In genomic region chr13:57624565-57625435, GRCh38 we compare ENCODE assay signal across 8 cellular contexts. TPM values are rescaled to one million over a fixed set of nuclear protein-coding genes. Genes with fewer than 3 reads are reported as not detected.
A peak's percentile ranks its signal among the peaks of the same experiment; 100 is the strongest.
DNase-seq lines count a peak whose midpoint lies in the region; ATAC-seq and TF ChIP-seq lines count a peak whose summit lies in the region.

No MANE protein-coding gene starts in this region.

- no peaks in the 10 kb centered on the region for H3K9me3 ChIP-seq in H9 (ENCODE audit: control insufficient read depth, low read depth, low read length)

- no peak overlapping the region for H4K91ac ChIP-seq in H9 (ENCODE audit: insufficient read length, low read depth, low read length)

- no peak overlapping the region for H2BK5ac ChIP-seq in H9 (ENCODE audit: insufficient read length, low read length)

- H3K4me3 Mint-ChIP-seq in H9 = no peak overlapping the region; a peak in 1 of 5 replicates
- no peak overlapping the region for H3K4me3 Mint-ChIP-seq in glutamatergic neuron (ENCODE audit: unreplicated experiment)

- no peak overlapping the region for H2AFZ ChIP-seq in H9 (ENCODE audit: low read length)

- WGBS in H9 (ENCODE audit: extremely low coverage, insufficient read length, low lambda C conversion rate) = no CpG with 5 or more reads among the region's 5 CpGs

- no peak overlapping the region for H3K14ac ChIP-seq in H9 (ENCODE audit: insufficient read depth, low read length)

- H3K56ac ChIP-seq in H9 (ENCODE audit: insufficient read length, low read depth, low read length) = no peak overlapping the region

- no peak for ATAC-seq in activated CD4-positive, CD25-positive, alpha-beta regulatory T cell treated with anti-CD3 and anti-CD28 coated beads, Interleukin-2, amount 50 U/mL, for 24 hours

- no peak overlapping the region for H4K5ac ChIP-seq in H9 (ENCODE audit: insufficient read length, low read depth, low read length)

- H3T11ph ChIP-seq in H9 (ENCODE audit: low read length) = no peak overlapping the region

- peaks cover 6% of the 10 kb centered on the region for H3K23me2 ChIP-seq in H9 (ENCODE audit: insufficient read length, low read depth, low read length, poor library complexity, severe bottlenecking)

- no peaks in the 10 kb centered on the region for H3K79me1 ChIP-seq in H9 (ENCODE audit: insufficient read depth, low read depth, low read length, poor library complexity, severe bottlenecking)

- peaks cover 0 to under 1% of the 10 kb centered on the region in 2 experiments; a peak in 1 of 5 replicates for H3K9me3 Mint-ChIP-seq in H9
- peaks cover 2% of the 10 kb centered on the region for H3K9me3 Mint-ChIP-seq in glutamatergic neuron (ENCODE audit: unreplicated experiment)

- H3K36me3 Mint-ChIP-seq in H9 (ENCODE audit: insufficient read depth in 1 of 3, low read depth in 3 of 3) = no peaks in the 10 kb centered on the region; a peak in 1 of 7 replicates
- no peaks in the 10 kb centered on the region for H3K36me3 Mint-ChIP-seq in glutamatergic neuron (ENCODE audit: unreplicated experiment)

- H3K27ac ChIP-seq in H9 (ENCODE audit: insufficient read length, low read depth, low read length) = no peak overlapping the region

- H3K27me3 ChIP-seq in H9 (ENCODE audit: insufficient read depth, low read length) = peaks cover 10% of the 10 kb centered on the region; the same call in 1 of the 2 replicates

- TF ChIP-seq CTCF in H9 (conservative IDR thresholded peaks at IDR 0.05) = peak; percentile 91
- TF ChIP-seq CTCF in glutamatergic neuron (IDR thresholded peaks at IDR 0.05; ENCODE audit: partially characterized antibody, unreplicated experiment) = peak; percentile 98

- peak; percentile 36 for DNase-seq in ELR (ENCODE audit: low read depth)
- peak; percentile 61 for DNase-seq in H9
- DNase-seq in NCI-H1417 treated with DMSO at 0.1 percent for 48 hours (lab: John Stamatoyannopoulos, UW) = peak; percentile 62
- DNase-seq in UCSD-AML1 (lab: John Stamatoyannopoulos, UW; ENCODE audit: unreplicated experiment) = peak; percentile 5
- DNase-seq in glutamatergic neuron = peak; percentile 43
- DNase-seq in smooth muscle cell of the brain vasculature (ENCODE audit: low read depth, low spot score) = peak; percentile 17
- no peak for DNase-seq in dedifferentiated amniotic fluid mesenchymal stem cell (ENCODE audit: extremely low spot score)

- H3K4ac ChIP-seq in H9 (ENCODE audit: low read depth, low read length) = no peak overlapping the region

- H3K27ac Mint-ChIP-seq in H9 = 0 out of 7 replicates have a peak overlapping the region, but pooled peaks of 2 of the 3 experiments have one; percentile 45 to 61
- H3K27ac Mint-ChIP-seq in glutamatergic neuron (ENCODE audit: unreplicated experiment) = no peak overlapping the region

- no peak overlapping the region for H3K9ac ChIP-seq in H9 (ENCODE audit: extremely low read depth, insufficient read length, low read length)

- no peak overlapping the region for H3K18ac ChIP-seq in H9 (ENCODE audit: insufficient read length, low read depth, low read length)

- H3K27me3 Mint-ChIP-seq in H9 (ENCODE audit: low read depth) = peaks cover 23% of the 10 kb centered on the region
- H3K27me3 Mint-ChIP-seq in glutamatergic neuron (ENCODE audit: unreplicated experiment) = peaks cover 5% of the 10 kb centered on the region

- no peak overlapping the region for H2BK20ac ChIP-seq in H9 (ENCODE audit: low read depth, low read length, poor library complexity, severe bottlenecking)

- no peak overlapping the region for H4K8ac ChIP-seq in H9 (replicated peaks; ENCODE audit: insufficient read length, low read depth, low read length)

- H3K4me2 ChIP-seq in H9 (ENCODE audit: insufficient read depth, insufficient read length, low read length) = no peak overlapping the region

- no peaks in the 10 kb centered on the region for H3K79me2 ChIP-seq in H9 (ENCODE audit: insufficient read depth, low read length)

- H2BK120ac ChIP-seq in H9 (ENCODE audit: low read depth, low read length, poor library complexity, severe bottlenecking) = no peak overlapping the region

- H3K4me1 Mint-ChIP-seq in H9 (peaks cover 8 to 20% of the 10 kb centered on the region in 2 experiments), glutamatergic neuron (ENCODE audit: low read depth, unreplicated experiment) (peaks cover 6% of the 10 kb centered on the region)

- H2BK12ac ChIP-seq in H9 (ENCODE audit: insufficient read length, low read depth, low read length) = no peak overlapping the region

- no peak overlapping the region for H2BK15ac ChIP-seq in H9 (ENCODE audit: low read depth, low read length)

- H3K23ac ChIP-seq in H9 (ENCODE audit: insufficient read length, low read depth, low read length) = no peak overlapping the region

- no peak overlapping the region for H2AK5ac ChIP-seq in H9 (ENCODE audit: insufficient read length, low read length)

- no peaks in the 10 kb centered on the region for H4K20me1 ChIP-seq in H9 (ENCODE audit: control insufficient read depth, insufficient read depth, insufficient read length)

- H3K4me1 ChIP-seq in H9 (ENCODE audit: insufficient read depth, low read length) = no peaks in the 10 kb centered on the region

RNA-seq across cellular contexts. Expression of gene PCDH17, which starts 6.7 kb away (rescaled TPM):
- total RNA-seq in H9 (2021) (0.37 and 0.52 TPM in 2 replicates), glutamatergic neuron (ENCODE audit: unreplicated experiment) (51.8 TPM)

Comparison
In these comparisons a context has a peak if more than half of its experiments do, and no peak if none do; other contexts are left out.
1. RNA of gene PCDH17, which starts 6.7 kb away (total RNA-seq): 51.8 TPM in glutamatergic neuron (single experiment); 0.37 to 0.52 TPM in H9; every median in the first group is over 10 times any median in the second.